Comparison of ENCODE assay signal across 1 cellular context in genomic region chr22:24730864-24731263, GRCh38.
A peak's percentile ranks its signal among the peaks of the same experiment; 100 is the strongest.
TF ChIP-seq lines count a peak whose summit lies in the region.

No MANE protein-coding gene starts in this region.

TF ChIP-seq in HepG2, 621 proteins besides CTCF, POLR2A, EP300 and RAD21:
- TF ChIP-seq ZIK1 (CRISPR knock-in tag; IDR thresholded peaks at IDR 0.05; ENCODE audit: borderline replicate concordance, low read depth), result no peak
- TF ChIP-seq HNRNPUL1 (IDR thresholded peaks at IDR 0.05; ENCODE audit: low read depth, low read length), result peak; percentile 69; the same call in 1 of the 2 replicates
- TF ChIP-seq ZFX (CRISPR knock-in tag; IDR thresholded peaks at IDR 0.05; ENCODE audit: low read depth), result 0 out of 2 replicates have a peak, but pooled peaks have one; percentile 41
- TF ChIP-seq HNF1A (IDR thresholded peaks at IDR 0.05; ENCODE audit: low read depth), result peak; percentile 71; the same call in 1 of the 2 replicates
- TF ChIP-seq HNF1A (CRISPR knock-in tag; IDR thresholded peaks at IDR 0.05; ENCODE audit: borderline replicate concordance), result peak; percentile 85
- TF ChIP-seq HNF1B (CRISPR knock-in tag; IDR thresholded peaks at IDR 0.05), result peak; percentile 47; the same call in 1 of the 2 replicates
- no peak for TF ChIP-seq EEA1 (CRISPR knock-in tag; IDR thresholded peaks at IDR 0.05; ENCODE audit: borderline replicate concordance)
- no peak for TF ChIP-seq SOX13 (IDR thresholded peaks at IDR 0.05)
- TF ChIP-seq SOX13 (CRISPR knock-in tag; conservative IDR thresholded peaks at IDR 0.05 in 1 of 2, IDR thresholded peaks at IDR 0.05 in 1 of 2), result peak in 1 of 2 experiments; percentile 54; a peak in 2 of 4 replicates
- 0 out of 2 replicates have a peak, but pooled peaks have one; percentile 60 for TF ChIP-seq ZBTB7B (CRISPR knock-in tag; IDR thresholded peaks at IDR 0.05)
- TF ChIP-seq NRL (CRISPR knock-in tag; IDR thresholded peaks at IDR 0.05; ENCODE audit: borderline replicate concordance), result no peak
- peak; percentile 68 for TF ChIP-seq TEAD3 (CRISPR knock-in tag; optimal IDR thresholded peaks at IDR 0.05; ENCODE audit: borderline replicate concordance)
- no peak for TF ChIP-seq ZNF841 (CRISPR knock-in tag; IDR thresholded peaks at IDR 0.05; ENCODE audit: borderline replicate concordance)
- peak; percentile 33; the same call in 1 of the 2 replicates for TF ChIP-seq PAXIP1 (CRISPR knock-in tag; conservative IDR thresholded peaks at IDR 0.05)
- no peak for TF ChIP-seq LCORL (IDR thresholded peaks at IDR 0.05)
- TF ChIP-seq LCORL (CRISPR knock-in tag; IDR thresholded peaks at IDR 0.05), result peak; percentile 67; the same call in 1 of the 2 replicates
- TF ChIP-seq ARID5B (CRISPR knock-in tag; IDR thresholded peaks at IDR 0.05), result peak; percentile 42; the same call in 1 of the 2 replicates
- TF ChIP-seq SAP130 (CRISPR knock-in tag; IDR thresholded peaks at IDR 0.05; ENCODE audit: low read depth), result peak; percentile 23; the same call in 1 of the 2 replicates
- TF ChIP-seq ZNF121 (CRISPR knock-in tag; IDR thresholded peaks at IDR 0.05), result no peak
